In the genomic region with DNA sequence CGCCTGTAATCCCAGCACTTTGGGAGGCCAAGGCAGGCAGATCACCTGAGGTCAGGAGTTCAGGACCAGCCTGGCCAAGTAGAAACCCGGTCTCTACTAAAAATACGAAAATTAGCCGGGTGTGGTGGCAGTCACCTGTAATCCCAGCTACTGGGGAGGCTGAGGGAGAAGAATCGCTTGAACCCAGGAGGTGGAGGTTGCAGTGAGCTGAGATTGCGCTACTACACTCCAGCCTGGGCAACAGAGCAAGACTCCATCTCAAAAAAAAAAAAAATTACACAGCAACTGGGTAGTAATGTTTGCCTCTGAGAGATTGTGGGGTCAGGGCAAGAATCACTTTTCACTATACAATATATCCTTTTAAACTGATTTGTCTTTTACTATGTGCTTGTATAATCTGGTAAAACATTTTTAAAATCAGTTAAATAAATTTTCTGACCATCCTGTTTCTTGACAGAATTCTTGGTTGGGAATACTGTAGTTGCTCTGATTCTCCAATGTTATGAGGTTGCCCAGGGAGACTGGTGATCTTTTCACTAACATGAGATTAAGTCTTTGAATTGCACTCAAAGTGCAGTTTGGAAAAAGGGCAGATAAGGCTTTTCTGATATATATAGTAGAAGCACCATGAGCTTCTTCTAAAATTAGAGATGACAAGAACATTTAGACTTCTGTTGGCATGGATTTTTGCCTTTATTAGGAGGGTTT, we compare ENCODE assay signal across 13 cellular contexts. TPM values are rescaled to one million over a fixed set of nuclear protein-coding genes. Genes with fewer than 3 reads are reported as not detected.
A peak's percentile ranks its signal among the peaks of the same experiment; 100 is the strongest.
DNase-seq lines count a peak whose midpoint lies in the region; ATAC-seq, FAIRE-seq and TF ChIP-seq lines count a peak whose summit lies in the region.
"Had no signal": no experiment of that assay in that cellular context is flagged by ENCODE, and none has a peak within 500 bp of the region (broad histone marks: within the 10 kb centered on the region; RNA-seq: fewer than 3 reads in every experiment).

No MANE protein-coding gene starts in this region.

- H3K4me3 Mint-ChIP-seq in activated naive CD8-positive, alpha-beta T cell treated with anti-CD3 and anti-CD28 coated beads, Interleukin-2, amount 50 U/mL, for 24 hours: no peak overlapping the region

- no peak overlapping the region for H4K5ac ChIP-seq in mesendoderm (ENCODE audit: low read length)

- H3K36me3 ChIP-seq in Loucy (ENCODE audit: insufficient read depth, low read length) (no peaks in the 10 kb centered on the region), bronchial epithelial cell (ENCODE audit: control insufficient read depth, insufficient read depth, low read length) (peaks cover 5% of the 10 kb centered on the region), mesendoderm (ENCODE audit: control insufficient read depth, insufficient read depth, low read length) (peaks cover 1% of the 10 kb centered on the region), heart right ventricle (peaks cover 0 to 33% (median 0%) of the 10 kb centered on the region in 9 donors)
- H3K36me3 ChIP-seq: prostate gland had no signal

- H3K27ac ChIP-seq in mesendoderm (ENCODE audit: low read depth, low read length) (no peak overlapping the region), heart right ventricle (peak overlapping the region in 2 of 10 donors; percentile 22 to 35)

- no peak overlapping the region for H2BK120ac ChIP-seq in mesendoderm (ENCODE audit: low read depth, low read length)

- no peak overlapping the region for H3K18ac ChIP-seq in mesendoderm (ENCODE audit: low read length)

- FAIRE-seq in bronchial epithelial cell (lab: Jason Lieb, UNC): no peak

- peaks cover 23% of the 10 kb centered on the region for H3K4me1 ChIP-seq in Loucy (ENCODE audit: insufficient read depth, low read length, poor library complexity, severe bottlenecking)
- no peaks in the 10 kb centered on the region for H3K4me1 ChIP-seq in mesendoderm (ENCODE audit: control insufficient read depth, low read depth, low read length)
- peaks cover 5 to 53% (median 23%) of the 10 kb centered on the region in 9 donors for H3K4me1 ChIP-seq in heart right ventricle
- H3K4me1 ChIP-seq: prostate gland had no signal

- TF ChIP-seq CTCF in Loucy (conservative IDR thresholded peaks at IDR 0.05; ENCODE audit: low read length) (no peak), bronchial epithelial cell (IDR thresholded peaks at IDR 0.05; ENCODE audit: insufficient read depth, low read length, severe bottlenecking) (no peak), heart right ventricle (IDR thresholded peaks at IDR 0.05) (no peak)

- H3K27me3 ChIP-seq in Loucy (ENCODE audit: insufficient read depth, low read length, poor library complexity, severe bottlenecking) (peaks cover 3% of the 10 kb centered on the region), bronchial epithelial cell (ENCODE audit: control insufficient read depth, insufficient read depth, low read length) (no peaks in the 10 kb centered on the region), mesendoderm (ENCODE audit: insufficient read depth, low read length, poor library complexity) (no peaks in the 10 kb centered on the region), heart right ventricle (no peaks in the 10 kb centered on the region)

- H3K23ac ChIP-seq in mesendoderm (ENCODE audit: low read length): no peak overlapping the region

- H3K36me3 Mint-ChIP-seq in activated naive CD8-positive, alpha-beta T cell treated with anti-CD3 and anti-CD28 coated beads, Interleukin-2, amount 50 U/mL, for 24 hours (ENCODE audit: low read depth): peaks cover 6% of the 10 kb centered on the region

- H3K56ac ChIP-seq in mesendoderm (ENCODE audit: low read length): no peak overlapping the region

- no peak overlapping the region for H2BK15ac ChIP-seq in mesendoderm (replicated peaks; ENCODE audit: low read depth)

- intact Hi-C loops in heart right ventricle (cut with DNase I): no loop called here

- H3K4me3 ChIP-seq in Loucy (ENCODE audit: low read length, poor library complexity, severe bottlenecking): no peak overlapping the region
- H3K4me3 ChIP-seq in bronchial epithelial cell (ENCODE audit: low read depth, low read length): peak overlapping the region; percentile 60
- H3K4me3 ChIP-seq in mesendoderm (ENCODE audit: low read length): no peak overlapping the region
- H3K4me3 ChIP-seq in heart right ventricle: peak overlapping the region in 1 of 10 donors; percentile 23

- H3F3A ChIP-seq in Loucy (ENCODE audit: low read depth): peaks cover 5% of the 10 kb centered on the region; the same call in 1 of the 2 replicates

- H4K8ac ChIP-seq in mesendoderm (ENCODE audit: low read depth, low read length): no peak overlapping the region

- no peak overlapping the region for H2AFZ ChIP-seq in Loucy (ENCODE audit: low read length)

- DNase-seq in AG08395 (ENCODE audit: low spot score) (peak; percentile 5), bronchial epithelial cell (ENCODE audit: low read depth) (no peak), mesendoderm (peak; percentile 10), H4 (ENCODE audit: low spot score) (no peak), NCI-H146 treated with DMSO at 0.1 percent for 48 hours (lab: John Stamatoyannopoulos, UW; ENCODE audit: unreplicated experiment) (no peak), heart right ventricle (no peak)
- no peak for DNase-seq in activated naive CD8-positive, alpha-beta T cell treated with anti-CD3 and anti-CD28 coated beads, Interleukin-2, amount 50 U/mL, for 24 hours
- DNase-seq: activated CD8-positive, alpha-beta T cell treated with anti-CD3 and anti-CD28 coated beads for 36 hours; amygdala; NCI-H69; substantia nigra had no signal

- H3K9me3 ChIP-seq in Loucy (ENCODE audit: insufficient read depth, low read depth, low read length): no peaks in the 10 kb centered on the region
- no peaks in the 10 kb centered on the region for H3K9me3 ChIP-seq in heart right ventricle
- H3K9me3 ChIP-seq: prostate gland had no signal

- no peak for ATAC-seq in heart right ventricle
- no peak for ATAC-seq in activated naive CD8-positive, alpha-beta T cell treated with anti-CD3 and anti-CD28 coated beads, Interleukin-2, amount 50 U/mL, for 24 hours
- ATAC-seq: activated CD8-positive, alpha-beta T cell treated with anti-CD3 and anti-CD28 coated beads for 36 hours had no signal

- H3K79me2 ChIP-seq in Loucy (ENCODE audit: insufficient read depth, low read length): no peaks in the 10 kb centered on the region
- no peaks in the 10 kb centered on the region for H3K79me2 ChIP-seq in mesendoderm (ENCODE audit: control insufficient read depth, insufficient read depth, low read length)

- H3K4me1 Mint-ChIP-seq in activated naive CD8-positive, alpha-beta T cell treated with anti-CD3 and anti-CD28 coated beads, Interleukin-2, amount 50 U/mL, for 24 hours: peaks cover 21% of the 10 kb centered on the region

- no peaks in the 10 kb centered on the region for H3K9me3 Mint-ChIP-seq in activated naive CD8-positive, alpha-beta T cell treated with anti-CD3 and anti-CD28 coated beads, Interleukin-2, amount 50 U/mL, for 24 hours
- H3K9me3 Mint-ChIP-seq: activated CD8-positive, alpha-beta T cell treated with anti-CD3 and anti-CD28 coated beads for 36 hours had no signal

- H3K9ac ChIP-seq in Loucy (ENCODE audit: low read depth, low read length, poor library complexity, severe bottlenecking) (no peak overlapping the region), mesendoderm (ENCODE audit: low read length) (no peak overlapping the region)

- WGBS in mesendoderm (ENCODE audit: extremely low coverage, insufficient coverage, low lambda C conversion rate): no CpG with 5 or more reads among the region's 6 CpGs
- 97 to 99% methylated on average over 6 of the region's 6 CpGs for WGBS in heart right ventricle, 2 donors

- no peak overlapping the region for H2BK5ac ChIP-seq in mesendoderm (ENCODE audit: low read length)

- H4K20me1 ChIP-seq in Loucy (ENCODE audit: insufficient read depth, low read length, poor library complexity, severe bottlenecking): no peaks in the 10 kb centered on the region

- no peak overlapping the region for H2AK5ac ChIP-seq in mesendoderm (ENCODE audit: low read length)

- H3K4me2 ChIP-seq in Loucy (ENCODE audit: low read depth, low read length, poor library complexity, severe bottlenecking): peak overlapping the region; percentile 88
- H3K4me2 ChIP-seq in mesendoderm (ENCODE audit: low read length): no peak overlapping the region

- no peaks in the 10 kb centered on the region for H3K9me2 ChIP-seq in Loucy (replicated peaks; ENCODE audit: low read depth, low read length)

- H3K27me3 Mint-ChIP-seq in activated naive CD8-positive, alpha-beta T cell treated with anti-CD3 and anti-CD28 coated beads, Interleukin-2, amount 50 U/mL, for 24 hours: peaks cover 16% of the 10 kb centered on the region

- H3K27ac Mint-ChIP-seq in activated naive CD8-positive, alpha-beta T cell treated with anti-CD3 and anti-CD28 coated beads, Interleukin-2, amount 50 U/mL, for 24 hours: no peak overlapping the region

- H3K4ac ChIP-seq in mesendoderm (ENCODE audit: low read depth, low read length): no peak overlapping the region

- H3K79me1 ChIP-seq in mesendoderm (ENCODE audit: low read length): peaks cover 2% of the 10 kb centered on the region

RNA-seq across cellular contexts. Expression of a gene that starts 1.5 kb away (rescaled TPM):
- total RNA-seq in bronchial epithelial cell: 10.5 and 19.0 TPM in 2 replicates
- polyA plus RNA-seq in mesendoderm (2013, experiment 1 of 2): 9.0 TPM
- polyA plus RNA-seq in mesendoderm (2013, experiment 2 of 2): 8.5 TPM
- total RNA-seq in H4 (2014; rRNA removed; shearing (Covaris generic)): 12.9 and 21.0 TPM in 2 replicates
- total RNA-seq in heart right ventricle: 1 to 10 TPM; 1.7 to 3.8 (median 2.5) TPM
- polyA plus RNA-seq in heart right ventricle: 1 to 10 TPM in 1 of 2 donors, under 1 TPM in 1; 0.22 to 1.2 TPM

RNA-seq across cellular contexts. Expression of a gene that starts 40.6 kb away (rescaled TPM):
- total RNA-seq in bronchial epithelial cell (15.4 and 17.4 TPM in 2 replicates), heart right ventricle (10 to 100 TPM; 21.2 to 55.9 (median 29.8) TPM)
- 21.9 TPM for polyA plus RNA-seq in mesendoderm (2013, experiment 1 of 2)
- polyA plus RNA-seq in mesendoderm (2013, experiment 2 of 2): 21.2 TPM
- total RNA-seq in H4 (2014; rRNA removed; shearing (Covaris generic)): 7.1 and 19.8 TPM in 2 replicates
- 100 to 1,000 TPM in 1 of 2 donors, 10 to 100 TPM in 1; 37.1 to 116 TPM for polyA plus RNA-seq in heart right ventricle

Comparison
In these comparisons a context has a peak if more than half of its experiments do, and no peak if none do; other contexts are left out.
1. DNase-seq: peak in AG08395 (single experiment) and mesendoderm (single experiment); none in bronchial epithelial cell (single experiment), H4 (single experiment), NCI-H146 treated with DMSO at 0.1 percent for 48 hours (single experiment), heart right ventricle (0 of 2) and activated naive CD8-positive, alpha-beta T cell treated with anti-CD3 and anti-CD28 coated beads, Interleukin-2, amount 50 U/mL, for 24 hours (single experiment).